1 cellular context compared by ENCODE assay signal in genomic region chr10:119323085-119323670, GRCh38.
TF ChIP-seq lines count a peak whose summit lies in the region.

No MANE protein-coding gene starts in this region.

TF ChIP-seq in A549, 52 proteins besides CTCF, POLR2A, EP300 and RAD21 (continued from another document):
- TF ChIP-seq PBX3 (IDR thresholded peaks at IDR 0.05) = no peak
- no peak for TF ChIP-seq KDM5A (IDR thresholded peaks at IDR 0.05)
- no peak for TF ChIP-seq FOSB (CRISPR knock-in tag; IDR thresholded peaks at IDR 0.05)
- TF ChIP-seq FOXS1 (CRISPR knock-in tag; IDR thresholded peaks at IDR 0.05) = no peak
- TF ChIP-seq POLR2AphosphoS2 (conservative IDR thresholded peaks at IDR 0.05; ENCODE audit: low read length) = no peak
- TF ChIP-seq HOXB13 (CRISPR knock-in tag; IDR thresholded peaks at IDR 0.05; ENCODE audit: low read depth) = no peak
- TF ChIP-seq, protein P1, sequence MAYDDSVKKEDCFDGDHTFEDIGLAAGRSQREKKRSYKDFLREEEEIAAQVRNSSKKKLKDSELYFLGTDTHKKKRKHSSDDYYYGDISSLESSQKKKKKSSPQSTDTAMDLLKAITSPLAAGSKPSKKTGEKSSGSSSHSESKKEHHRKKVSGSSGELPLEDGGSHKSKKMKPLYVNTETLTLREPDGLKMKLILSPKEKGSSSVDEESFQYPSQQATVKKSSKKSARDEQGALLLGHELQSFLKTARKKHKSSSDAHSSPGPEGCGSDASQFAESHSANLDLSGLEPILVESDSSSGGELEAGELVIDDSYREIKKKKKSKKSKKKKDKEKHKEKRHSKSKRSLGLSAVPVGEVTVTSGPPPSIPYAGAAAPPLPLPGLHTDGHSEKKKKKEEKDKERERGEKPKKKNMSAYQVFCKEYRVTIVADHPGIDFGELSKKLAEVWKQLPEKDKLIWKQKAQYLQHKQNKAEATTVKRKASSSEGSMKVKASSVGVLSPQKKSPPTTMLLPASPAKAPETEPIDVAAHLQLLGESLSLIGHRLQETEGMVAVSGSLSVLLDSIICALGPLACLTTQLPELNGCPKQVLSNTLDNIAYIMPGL (CRISPR knock-in tag; IDR thresholded peaks at IDR 0.05; ENCODE audit: borderline replicate concordance) = no peak
- TF ChIP-seq KDM1A (IDR thresholded peaks at IDR 0.05; ENCODE audit: low read depth) = no peak
- TF ChIP-seq NPAS2 (CRISPR knock-in tag; IDR thresholded peaks at IDR 0.05; ENCODE audit: borderline replicate concordance) = no peak
